Comparison of ENCODE assay signal across 19 cellular contexts in the genomic region with DNA sequence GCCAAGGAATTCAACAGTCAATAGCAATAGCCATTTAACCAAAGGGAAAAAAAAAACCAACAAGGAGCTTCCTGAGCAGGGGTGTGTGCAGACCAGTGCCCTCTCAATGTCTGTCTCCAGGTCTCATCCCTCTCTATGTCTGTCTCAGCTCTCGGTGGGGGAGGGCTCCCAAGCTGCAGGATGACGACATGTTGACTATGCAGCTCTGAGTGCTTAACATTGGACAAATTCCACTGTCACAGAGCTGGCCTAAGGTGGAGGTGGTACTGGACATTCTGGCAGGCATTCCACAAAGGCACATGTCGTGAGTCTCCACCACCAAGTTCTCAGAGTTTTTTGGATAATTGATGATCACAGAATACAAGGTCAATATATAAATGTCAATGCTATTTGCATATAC. TPM values are rescaled to one million over a fixed set of nuclear protein-coding genes. Genes with fewer than 3 reads are reported as not detected.
DNase-seq lines count a peak whose midpoint lies in the region; ATAC-seq, FAIRE-seq and TF ChIP-seq lines count a peak whose summit lies in the region.
"Had no signal": no experiment of that assay in that cellular context is flagged by ENCODE, and none has a peak within 500 bp of the region (broad histone marks: within the 10 kb centered on the region; RNA-seq: fewer than 3 reads in every experiment).

No MANE protein-coding gene starts in this region.

- ATAC-seq in GM19035 (IDR thresholded peaks at IDR 0.05; ENCODE audit: unreplicated experiment) = no peak
- ATAC-seq: gastrocnemius medialis; naive thymus-derived CD4-positive, alpha-beta T cell; stimulated activated naive CD8-positive, alpha-beta T cell treated with anti-CD3 and anti-CD28 coated beads, Interleukin-15, amount 100 ng/mL, for 72 hours had no signal

- DNase-seq in AG20443 (ENCODE audit: low spot score) (peak; percentile 20), HT1080 (ENCODE audit: low read depth) (peak; percentile 49), bronchial epithelial cell (ENCODE audit: low read depth) (peak; percentile 18), DMS53 treated with DMSO at 0.1 percent for 48 hours (lab: John Stamatoyannopoulos, UW; ENCODE audit: unreplicated experiment) (no peak)
- no peak for DNase-seq in effector memory CD4-positive, alpha-beta T cell
- DNase-seq in activated CD4-positive, alpha-beta T cell treated with anti-CD3 and anti-CD28 coated beads for 1 hour = no peak
- DNase-seq: gastrocnemius medialis; KG1; naive thymus-derived CD4-positive, alpha-beta T cell; NCI-H1105; NCI-H2171; NCI-H82; stimulated activated naive CD8-positive, alpha-beta T cell treated with anti-CD3 and anti-CD28 coated beads, Interleukin-15, amount 100 ng/mL, for 72 hours had no signal

- H3K27me3 Mint-ChIP-seq in nephron (ENCODE audit: low read depth) = no peaks in the 10 kb centered on the region
- H3K27me3 Mint-ChIP-seq: stimulated activated naive CD8-positive, alpha-beta T cell treated with anti-CD3 and anti-CD28 coated beads, Interleukin-15, amount 100 ng/mL, for 72 hours had no signal

- H3K4me1 Mint-ChIP-seq in nephron = peaks cover 25% of the 10 kb centered on the region

- H3K9me3 ChIP-seq in effector memory CD4-positive, alpha-beta T cell (ENCODE audit: control insufficient read depth, low read length) = no peaks in the 10 kb centered on the region
- H3K9me3 ChIP-seq: adrenal gland, gastrocnemius medialis, vagina had no signal

- no peak for FAIRE-seq in bronchial epithelial cell (lab: Jason Lieb, UNC)
- FAIRE-seq: colon had no signal

- H3K27me3 ChIP-seq in bronchial epithelial cell (ENCODE audit: control insufficient read depth, insufficient read depth, low read length) = no peaks in the 10 kb centered on the region
- no peaks in the 10 kb centered on the region for H3K27me3 ChIP-seq in effector memory CD4-positive, alpha-beta T cell (replicated peaks; ENCODE audit: control insufficient read depth, insufficient read depth, low read length, poor library complexity, severe bottlenecking)
- H3K27me3 ChIP-seq: adrenal gland, gastrocnemius medialis, vagina had no signal

- no peak overlapping the region for H3K4me3 ChIP-seq in bronchial epithelial cell (ENCODE audit: low read depth, low read length)
- H3K4me3 ChIP-seq in effector memory CD4-positive, alpha-beta T cell (ENCODE audit: insufficient read depth, low read depth, low read length, poor library complexity, severe bottlenecking) = no peak overlapping the region
- H3K4me3 ChIP-seq: adrenal gland, gastrocnemius medialis, vagina had no signal

- H3K4me3 Mint-ChIP-seq in nephron = peak overlapping the region; percentile 46 to 75 (median 59)
- H3K4me3 Mint-ChIP-seq: activated T-helper 1 cell treated with anti-CD3 and anti-CD28 coated beads, Interleukin-12 subunit alpha, Interleukin-12 subunit beta, Interleukin-2, Interleukin-4 antibody, amounts not matched to agents 30 ng/mL and 10 ng/mL and 1 ng/mL, durations not matched to agents 14 hours and 24 hours and 36 hours; stimulated activated naive CD8-positive, alpha-beta T cell treated with anti-CD3 and anti-CD28 coated beads, Interleukin-15, amount 100 ng/mL, for 72 hours had no signal

- TF ChIP-seq CTCF in bronchial epithelial cell (IDR thresholded peaks at IDR 0.05; ENCODE audit: insufficient read depth, low read length, severe bottlenecking) = no peak
- no peak for TF ChIP-seq CTCF in nephron (IDR thresholded peaks at IDR 0.05; ENCODE audit: unreplicated experiment in 3 of 3)

- no peak overlapping the region for H3K27ac ChIP-seq in effector memory CD4-positive, alpha-beta T cell (ENCODE audit: insufficient read depth, low read length, poor library complexity, severe bottlenecking)
- H3K27ac ChIP-seq: adrenal gland, vagina had no signal

- peak overlapping the region in 2 of 3 experiments; percentile 1 to 90 for H3K27ac Mint-ChIP-seq in nephron
- H3K27ac Mint-ChIP-seq: activated T-helper 1 cell treated with anti-CD3 and anti-CD28 coated beads, Interleukin-12 subunit alpha, Interleukin-12 subunit beta, Interleukin-2, Interleukin-4 antibody, amounts not matched to agents 30 ng/mL and 10 ng/mL and 1 ng/mL, durations not matched to agents 14 hours and 24 hours and 36 hours; stimulated activated naive CD8-positive, alpha-beta T cell treated with anti-CD3 and anti-CD28 coated beads, Interleukin-15, amount 100 ng/mL, for 72 hours had no signal

- no peaks in the 10 kb centered on the region for H3K36me3 Mint-ChIP-seq in nephron (ENCODE audit: low read depth)

- H3K9me3 Mint-ChIP-seq in nephron = no peaks in the 10 kb centered on the region
- H3K9me3 Mint-ChIP-seq: activated T-helper 1 cell treated with anti-CD3 and anti-CD28 coated beads, Interleukin-12 subunit alpha, Interleukin-12 subunit beta, Interleukin-2, Interleukin-4 antibody, amounts not matched to agents 30 ng/mL and 10 ng/mL and 1 ng/mL, durations not matched to agents 14 hours and 24 hours and 36 hours; naive thymus-derived CD4-positive, alpha-beta T cell; stimulated activated naive CD8-positive, alpha-beta T cell treated with anti-CD3 and anti-CD28 coated beads, Interleukin-15, amount 100 ng/mL, for 72 hours had no signal

- peaks cover 9% of the 10 kb centered on the region for H3K4me1 ChIP-seq in effector memory CD4-positive, alpha-beta T cell (ENCODE audit: control insufficient read depth, insufficient read depth, low read length, poor library complexity, severe bottlenecking)

- H3K36me3 ChIP-seq in bronchial epithelial cell (ENCODE audit: control insufficient read depth, insufficient read depth, low read length) = no peaks in the 10 kb centered on the region
- no peaks in the 10 kb centered on the region for H3K36me3 ChIP-seq in effector memory CD4-positive, alpha-beta T cell (ENCODE audit: control insufficient read depth, insufficient read depth, low read length)
- H3K36me3 ChIP-seq: adrenal gland, vagina had no signal

RNA-seq across cellular contexts. Expression of a gene that starts 2.0 kb away (rescaled TPM):
- total RNA-seq in HT1080 (2014; rRNA removed; shearing (Covaris generic)) = 17.4 and 20.8 TPM in 2 replicates
- 12.8 and 18.1 TPM in 2 replicates for polyA plus RNA-seq in HT1080 (2015; cell fraction: cytosol; rRNA removed)
- polyA plus RNA-seq in HT1080 (2015; cell fraction: nucleus; rRNA removed) = 23.6 and 29.2 TPM in 2 replicates
- 34.2 and 35.8 TPM in 2 replicates for total RNA-seq in bronchial epithelial cell

Comparison
In these comparisons a context has a peak if more than half of its experiments do, and no peak if none do; other contexts are left out.
1. DNase-seq: peak in AG20443 (single experiment), HT1080 (single experiment) and bronchial epithelial cell (single experiment); none in DMS53 treated with DMSO at 0.1 percent for 48 hours (single experiment), effector memory CD4-positive, alpha-beta T cell (0 of 3) and activated CD4-positive, alpha-beta T cell treated with anti-CD3 and anti-CD28 coated beads for 1 hour (single experiment).